1 cellular context compared by ENCODE assay signal in genomic region chr11:105245781-105246315, GRCh38.
TF ChIP-seq lines count a peak whose summit lies in the region.

No MANE protein-coding gene starts in this region.

TF ChIP-seq in IMR-90, 13 proteins besides CTCF, POLR2A, EP300 and RAD21 (continued from another document):
- TF ChIP-seq MAFK (IDR thresholded peaks at IDR 0.05; ENCODE audit: low read depth, low read length), result no peak
- no peak for TF ChIP-seq RFX5 (IDR thresholded peaks at IDR 0.05; ENCODE audit: low read depth, low read length)
- TF ChIP-seq MXI1 (IDR thresholded peaks at IDR 0.05; ENCODE audit: borderline replicate concordance, low read depth, low read length), result no peak
- TF ChIP-seq RCOR1 (IDR thresholded peaks at IDR 0.05; ENCODE audit: insufficient replicate concordance, low read length), result no peak
- TF ChIP-seq, protein P1, sequence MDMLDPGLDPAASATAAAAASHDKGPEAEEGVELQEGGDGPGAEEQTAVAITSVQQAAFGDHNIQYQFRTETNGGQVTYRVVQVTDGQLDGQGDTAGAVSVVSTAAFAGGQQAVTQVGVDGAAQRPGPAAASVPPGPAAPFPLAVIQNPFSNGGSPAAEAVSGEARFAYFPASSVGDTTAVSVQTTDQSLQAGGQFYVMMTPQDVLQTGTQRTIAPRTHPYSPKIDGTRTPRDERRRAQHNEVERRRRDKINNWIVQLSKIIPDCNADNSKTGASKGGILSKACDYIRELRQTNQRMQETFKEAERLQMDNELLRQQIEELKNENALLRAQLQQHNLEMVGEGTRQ (IDR thresholded peaks at IDR 0.05; ENCODE audit: low read depth, low read length), result no peak
- TF ChIP-seq ELK1 (IDR thresholded peaks at IDR 0.05; ENCODE audit: borderline replicate concordance, low read depth, low read length), result no peak
- TF ChIP-seq CHD1 (IDR thresholded peaks at IDR 0.05; ENCODE audit: low read depth, low read length), result no peak
- TF ChIP-seq CEBPB (IDR thresholded peaks at IDR 0.05; ENCODE audit: low read depth, low read length), result no peak
- no peak for TF ChIP-seq MAZ (IDR thresholded peaks at IDR 0.05; ENCODE audit: borderline replicate concordance, low read depth, low read length)
